ENCODE assay signal across 10 cellular contexts in genomic region chr11:119368121-119369034, GRCh38. TPM values are rescaled to one million over a fixed set of nuclear protein-coding genes. Genes with fewer than 3 reads are reported as not detected.
DNase-seq lines count a peak whose midpoint lies in the region; ATAC-seq and TF ChIP-seq lines count a peak whose summit lies in the region.
"Had no signal": no experiment of that assay in that cellular context is flagged by ENCODE, and none has a peak within 500 bp of the region (broad histone marks: within the 10 kb centered on the region; RNA-seq: fewer than 3 reads in every experiment).

No MANE protein-coding gene starts in this region.

- TF ChIP-seq POLR2A in esophagus squamous epithelium (IDR thresholded peaks at IDR 0.05), result no peak

- peak overlapping the region; percentile 31 for H2AK5ac ChIP-seq in neuronal stem cell (ENCODE audit: low read depth, low read length)

- 15 to 53% methylated on average over 9 to 12 of the region's 17 CpGs for WGBS in esophagus squamous epithelium, 2 donors
- no CpG with 5 or more reads among the region's 17 CpGs for WGBS in neuronal stem cell (ENCODE audit: extremely low coverage in 2 of 2, insufficient read length in 2 of 2, insufficient replicate concordance in 1 of 2), 2 donors

- no peak overlapping the region for H3K23ac ChIP-seq in neuronal stem cell (ENCODE audit: low read depth, low read length, poor library complexity)

- ATAC-seq in GM18907 (IDR thresholded peaks at IDR 0.05; ENCODE audit: unreplicated experiment), result no peak

- TF ChIP-seq CTCF in Calu3 (IDR thresholded peaks at IDR 0.05; ENCODE audit: unreplicated experiment) (no peak), esophagus squamous epithelium (IDR thresholded peaks at IDR 0.05) (no peak)

- no peaks in the 10 kb centered on the region for H3K36me3 Mint-ChIP-seq in Calu3 (ENCODE audit: insufficient read depth, unreplicated experiment)

- H2BK120ac ChIP-seq in neuronal stem cell (ENCODE audit: low read depth, low read length), result no peak overlapping the region

- no peak overlapping the region for H3K18ac ChIP-seq in neuronal stem cell (ENCODE audit: low read length)

- H2AFZ ChIP-seq in neuronal stem cell (ENCODE audit: low read length), result no peak overlapping the region

- no peak overlapping the region for H2BK5ac ChIP-seq in neuronal stem cell (ENCODE audit: low read length)

- no peak overlapping the region for H2BK12ac ChIP-seq in neuronal stem cell (ENCODE audit: low read length)

- peaks cover 13% of the 10 kb centered on the region for H3K27me3 Mint-ChIP-seq in Calu3 (ENCODE audit: unreplicated experiment)

- H3K4ac ChIP-seq in neuronal stem cell (ENCODE audit: low read length), result no peak overlapping the region

- H3K9me3 Mint-ChIP-seq in Calu3 (ENCODE audit: low read depth, unreplicated experiment), result no peaks in the 10 kb centered on the region

- H2BK15ac ChIP-seq in neuronal stem cell (ENCODE audit: low read length), result no peak overlapping the region

- no peak overlapping the region for H3K4me2 ChIP-seq in neuronal stem cell (ENCODE audit: insufficient read depth, low read length, poor library complexity, severe bottlenecking)

- no peaks in the 10 kb centered on the region for H3K9me3 ChIP-seq in esophagus squamous epithelium
- peaks cover 3 to 4% of the 10 kb centered on the region in 2 donors for H3K9me3 ChIP-seq in neuronal stem cell (replicated peaks in 1 of 2; ENCODE audit: control insufficient read depth in 2 of 2, insufficient read depth in 1 of 2, low read depth in 1 of 2, low read length in 2 of 2)

- no peak overlapping the region for H4K8ac ChIP-seq in neuronal stem cell (ENCODE audit: low read depth, low read length)

- intact Hi-C loops in Calu3 (cut with micrococcal nuclease; ENCODE audit: unreplicated experiment) (no loop called here), esophagus squamous epithelium (cut with DNase I) (no loop called here)

- peak; percentile 32 for DNase-seq in Calu3
- DNase-seq in NCI-H446 treated with DMSO at 0.1 percent for 48 hours (lab: John Stamatoyannopoulos, UW), result peak; percentile 88
- no peak for DNase-seq in esophagus squamous epithelium (lab: John Stamatoyannopoulos, UW)
- no peak for DNase-seq in neuronal stem cell (ENCODE audit: low spot score)
- DNase-seq in activated CD4-positive, CD25-positive, alpha-beta regulatory T cell treated with anti-CD3 and anti-CD28 coated beads, Interleukin-2, amount 50 U/mL, for 72 hours, result no peak
- DNase-seq in dermis blood vessel endothelial cell, result no peak
- no peak for DNase-seq in GF-D8 (lab: John Stamatoyannopoulos, UW)
- DNase-seq: activated CD4-positive, CD25-positive, alpha-beta regulatory T cell had no signal

- H4K91ac ChIP-seq in neuronal stem cell (ENCODE audit: low read depth, low read length, poor library complexity), result no peak overlapping the region

- no peak overlapping the region for H3K4me3 Mint-ChIP-seq in Calu3 (ENCODE audit: low read depth, unreplicated experiment)

- CTCF ChIA-PET in Calu3 (lab: Charles Lee), result interaction anchor here (0.8 kb wide), 1 partner anchor 30 kb away, joined by 3 read pairs; no protein-coding TSS in a partner anchor

- H3K4me1 ChIP-seq in esophagus squamous epithelium (peaks cover 61 to 99% (median 72%) of the 10 kb centered on the region in 3 donors), neuronal stem cell (ENCODE audit: control insufficient read depth in 2 of 2, insufficient read depth in 1 of 2, low read depth in 1 of 2, low read length in 2 of 2) (peaks cover 4 to 16% of the 10 kb centered on the region in 2 donors)

- H3K27ac Mint-ChIP-seq in Calu3 (ENCODE audit: unreplicated experiment), result no peak overlapping the region

- H3K4me1 Mint-ChIP-seq in Calu3 (ENCODE audit: low read depth, unreplicated experiment), result peaks cover 9% of the 10 kb centered on the region

- BruUV-seq in Calu3 (replicated peaks; lab: Mats Ljungman, UMichigan), result no TSS peak

- H3K9ac ChIP-seq in neuronal stem cell (ENCODE audit: low read depth, low read length, poor library complexity), result no peak overlapping the region

- no peaks in the 10 kb centered on the region for H3K79me1 ChIP-seq in neuronal stem cell (ENCODE audit: low read depth, low read length)

- H3K14ac ChIP-seq in neuronal stem cell (ENCODE audit: low read length), result no peak overlapping the region

- H3K4me3 ChIP-seq in esophagus squamous epithelium, result peak overlapping the region in 3 of 4 donors; percentile 3 to 22 (median 4)
- no peak overlapping the region for H3K4me3 ChIP-seq in neuronal stem cell (ENCODE audit: low read length in 2 of 2)

- H3K27me3 ChIP-seq in esophagus squamous epithelium (peaks cover 0 to 34% (median 0%) of the 10 kb centered on the region in 4 donors), neuronal stem cell (ENCODE audit: control insufficient read depth in 3 of 3, insufficient read depth in 3 of 3, low read depth in 1 of 3, low read length in 3 of 3) (peaks cover 2 to 79% (median 15%) of the 10 kb centered on the region in 3 experiments)

- H3K36me3 ChIP-seq in esophagus squamous epithelium (no peaks in the 10 kb centered on the region), neuronal stem cell (replicated peaks in 1 of 2; ENCODE audit: control insufficient read depth in 2 of 2, insufficient read depth in 2 of 2, low read length in 2 of 2) (no peaks in the 10 kb centered on the region)

- H3K27ac ChIP-seq in esophagus squamous epithelium, result peak overlapping the region; percentile 74 to 95 (median 88)
- H3K27ac ChIP-seq in neuronal stem cell (replicated peaks; ENCODE audit: low read length), result no peak overlapping the region
- H3K27ac ChIP-seq: epithelial cell of prostate had no signal

RNA-seq across cellular contexts. Expression of gene USP2, which starts 13.1 kb away (rescaled TPM):
- total RNA-seq in Calu3 (2022) (1.1 TPM in 2 replicates), esophagus squamous epithelium (1 to 10 TPM; 1.9 to 9.6 (median 4.8) TPM), dermis blood vessel endothelial cell (0.33 and 1.2 TPM in 2 replicates)
- polyA plus RNA-seq in neuronal stem cell (2013, experiment 1 of 2), result 4.2 TPM
- polyA plus RNA-seq in neuronal stem cell (2013, experiment 2 of 2), result 4.4 TPM

RNA-seq across cellular contexts. Expression of gene MFRP, which starts 21.9 kb away (rescaled TPM):
- total RNA-seq in Calu3 (2022) (not detected in 2 replicates), esophagus squamous epithelium (not detected), dermis blood vessel endothelial cell (not detected in 2 replicates)
- not detected for polyA plus RNA-seq in neuronal stem cell (2013, experiment 1 of 2)
- polyA plus RNA-seq in neuronal stem cell (2013, experiment 2 of 2), result not detected

RNA-seq across cellular contexts. Expression of gene C1QTNF5, which starts 27.7 kb away (rescaled TPM):
- total RNA-seq in Calu3 (2022) (not detected in 2 replicates), esophagus squamous epithelium (10 to 100 TPM in 2 of 4 donors, 1 to 10 TPM in 2; 5.3 to 18.8 (median 10.3) TPM), dermis blood vessel endothelial cell (60.2 and 127 TPM in 2 replicates)
- 3.1 TPM for polyA plus RNA-seq in neuronal stem cell (2013, experiment 1 of 2)
- 3.3 TPM for polyA plus RNA-seq in neuronal stem cell (2013, experiment 2 of 2)

RNA-seq across cellular contexts. Expression of gene RNF26, which starts 34.1 kb away (rescaled TPM):
- 31.8 and 35.0 TPM in 2 replicates for total RNA-seq in Calu3 (2022)
- total RNA-seq in esophagus squamous epithelium, result 10 to 100 TPM; 10.5 to 17.9 (median 12.2) TPM
- polyA plus RNA-seq in neuronal stem cell (2013, experiment 1 of 2), result 79.3 TPM
- 79.8 TPM for polyA plus RNA-seq in neuronal stem cell (2013, experiment 2 of 2)
- total RNA-seq in dermis blood vessel endothelial cell, result 3.2 and 16.8 TPM in 2 replicates

RNA-seq across cellular contexts. Expression of gene MCAM, which starts 51.4 kb away (rescaled TPM):
- total RNA-seq in Calu3 (2022) (11.1 and 25.1 TPM in 2 replicates), esophagus squamous epithelium (100 to 1,000 TPM in 2 of 4 donors, 10 to 100 TPM in 2; 20.8 to 169 (median 80.9) TPM), dermis blood vessel endothelial cell (1,172 and 1,718 TPM in 2 replicates)
- 20.2 TPM for polyA plus RNA-seq in neuronal stem cell (2013, experiment 1 of 2)
- polyA plus RNA-seq in neuronal stem cell (2013, experiment 2 of 2), result 19.8 TPM

Comparison
In these comparisons a context has a peak if more than half of its experiments do, and no peak if none do; other contexts are left out.
1. DNase-seq: peak in Calu3 (single experiment) and NCI-H446 treated with DMSO at 0.1 percent for 48 hours (single experiment); none in esophagus squamous epithelium (single experiment), neuronal stem cell (single experiment), activated CD4-positive, CD25-positive, alpha-beta regulatory T cell treated with anti-CD3 and anti-CD28 coated beads, Interleukin-2, amount 50 U/mL, for 72 hours (single experiment), dermis blood vessel endothelial cell (single experiment) and GF-D8 (single experiment).
2. H3K4me3 ChIP-seq: peak in esophagus squamous epithelium (3 of 4); none in neuronal stem cell (0 of 2).